In the genomic region with DNA sequence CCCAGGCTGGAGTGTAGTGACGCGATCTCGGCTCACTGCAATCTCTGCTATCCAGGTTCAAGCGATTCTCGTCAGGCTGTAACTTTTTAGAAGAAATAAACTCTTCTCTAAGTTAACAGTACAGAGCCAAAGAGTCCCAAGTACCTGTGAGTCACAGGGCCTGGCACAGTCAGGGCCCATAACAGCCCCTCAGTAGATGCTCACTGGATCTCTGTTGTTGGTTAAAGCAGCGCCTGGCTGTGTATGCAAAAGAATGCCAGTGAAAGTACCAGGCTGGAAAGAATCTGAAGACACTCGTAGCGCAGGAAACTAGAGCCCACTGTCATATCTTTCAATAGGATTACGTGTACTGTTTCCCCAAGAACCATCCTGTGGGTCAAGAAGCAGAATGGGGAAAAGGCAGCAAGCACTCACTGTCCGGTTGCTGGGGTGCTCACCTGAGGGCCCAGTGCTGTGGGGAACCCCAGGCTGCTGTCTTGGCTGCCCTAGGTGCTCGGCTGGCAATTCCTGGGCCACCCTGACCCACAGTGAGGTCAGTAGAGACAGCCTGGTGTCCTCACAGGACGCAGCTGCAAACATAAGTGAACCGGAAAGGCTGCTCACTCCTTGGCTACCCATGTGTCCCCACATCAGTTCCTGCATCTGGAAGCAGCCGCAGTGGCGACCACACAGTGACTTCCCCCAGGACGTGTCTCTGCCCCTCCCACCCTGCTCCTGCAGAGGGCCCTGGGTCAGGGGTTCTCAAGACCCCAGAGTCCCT, we compare ENCODE assay signal across 9 cellular contexts. TPM values are rescaled to one million over a fixed set of nuclear protein-coding genes. Genes with fewer than 3 reads are reported as not detected.
DNase-seq lines count a peak whose midpoint lies in the region; ATAC-seq, FAIRE-seq and TF ChIP-seq lines count a peak whose summit lies in the region.
"Had no signal": no experiment of that assay in that cellular context is flagged by ENCODE, and none has a peak within 500 bp of the region (broad histone marks: within the 10 kb centered on the region; RNA-seq: fewer than 3 reads in every experiment).

No MANE protein-coding gene starts in this region.

- no peaks in the 10 kb centered on the region for H3K9me3 ChIP-seq in endothelial cell of umbilical vein (replicated peaks; ENCODE audit: control insufficient read depth, insufficient read depth, low read length)

- DNase-seq in RKO (ENCODE audit: low spot score) (peak; percentile 38), endothelial cell of umbilical vein (ENCODE audit: low read depth, low spot score) (no peak), Calu3 (no peak), C1 segment of cervical spinal cord (lab: John Stamatoyannopoulos, UW) (no peak)
- DNase-seq: DMS79 treated with DMSO at 0.1 percent for 48 hours had no signal

- peaks cover 0 to 14% of the 10 kb centered on the region in 2 experiments for H3K36me3 ChIP-seq in endothelial cell of umbilical vein (ENCODE audit: control insufficient read depth in 2 of 2, extremely low read depth in 1 of 2, insufficient read depth in 2 of 2, low read length in 2 of 2)

- peaks cover 45% of the 10 kb centered on the region for H3K79me2 ChIP-seq in endothelial cell of umbilical vein (ENCODE audit: control insufficient read depth, insufficient read depth, low read length)

- no peak overlapping the region for H3K4me2 ChIP-seq in endothelial cell of umbilical vein (ENCODE audit: insufficient read depth, low read length)

- CTCF ChIA-PET in endothelial cell of umbilical vein (lab: Charles Lee), result interaction anchor here (4.6 kb wide), 1 partner anchor 21 kb away, joined by 15 read pairs; no protein-coding TSS in a partner anchor
- CTCF ChIA-PET in Calu3 (lab: Charles Lee), result no interaction called here

- H3K9me3 Mint-ChIP-seq in Calu3 (ENCODE audit: low read depth, unreplicated experiment), result no peaks in the 10 kb centered on the region

- BruUV-seq in endothelial cell of umbilical vein (replicated peaks; lab: Mats Ljungman, UMichigan) (no TSS peak), Calu3 (replicated peaks; lab: Mats Ljungman, UMichigan) (no TSS peak)

- FAIRE-seq in endothelial cell of umbilical vein (lab: Jason Lieb, UNC), result no peak

- no peaks in the 10 kb centered on the region for H4K20me1 ChIP-seq in endothelial cell of umbilical vein (replicated peaks; ENCODE audit: control insufficient read depth, extremely low read depth, insufficient read depth, low read length)

- no peak for ATAC-seq in GM19452 (IDR thresholded peaks at IDR 0.05; ENCODE audit: unreplicated experiment)
- ATAC-seq in HG03159 (IDR thresholded peaks at IDR 0.05; ENCODE audit: unreplicated experiment), result no peak

- H3K27ac ChIP-seq in 22Rv1, result peak overlapping the region; percentile 98
- no peak overlapping the region for H3K27ac ChIP-seq in endothelial cell of umbilical vein (ENCODE audit: insufficient read depth, low read depth, low read length)

- no peak overlapping the region for H3K27ac Mint-ChIP-seq in Calu3 (ENCODE audit: unreplicated experiment)

- H3K4me1 Mint-ChIP-seq in Calu3 (ENCODE audit: low read depth, unreplicated experiment), result peaks cover 4% of the 10 kb centered on the region

- no peaks in the 10 kb centered on the region for H3K27me3 ChIP-seq in endothelial cell of umbilical vein (ENCODE audit: control insufficient read depth in 2 of 2, insufficient read depth in 2 of 2, low read length in 2 of 2)

- H3K4me3 Mint-ChIP-seq in Calu3 (ENCODE audit: low read depth, unreplicated experiment), result no peak overlapping the region

- H3K9me1 ChIP-seq in endothelial cell of umbilical vein (replicated peaks; ENCODE audit: control insufficient read depth, extremely low read depth, insufficient read depth, low read length), result no peaks in the 10 kb centered on the region

- H3K4me3 ChIP-seq in GM08714 (ENCODE audit: low read length) (peak overlapping the region; percentile 78; the same call in 1 of the 2 replicates), endothelial cell of umbilical vein (replicated peaks in 1 of 3; ENCODE audit: insufficient read depth in 1 of 3, low read depth in 1 of 3, low read length in 3 of 3) (no peak overlapping the region)

- TF ChIP-seq POLR2A in endothelial cell of umbilical vein (IDR thresholded peaks at IDR 0.05; ENCODE audit: low read depth, low read length), result peak; percentile 32

- intact Hi-C loops in endothelial cell of umbilical vein (cut with micrococcal nuclease) (no loop called here), Calu3 (cut with micrococcal nuclease; ENCODE audit: unreplicated experiment) (no loop called here)

- no peak overlapping the region for H2AFZ ChIP-seq in endothelial cell of umbilical vein (ENCODE audit: low read depth, low read length)

- TF ChIP-seq CTCF in 22Rv1 (IDR thresholded peaks at IDR 0.05) (no peak), endothelial cell of umbilical vein (IDR thresholded peaks at IDR 0.05; ENCODE audit: extremely low read depth in 1 of 2, insufficient read depth in 1 of 2, low read depth in 1 of 2, low read length in 2 of 2) (no peak), Calu3 (IDR thresholded peaks at IDR 0.05; ENCODE audit: unreplicated experiment) (no peak)

- no peak overlapping the region for H3K9ac ChIP-seq in endothelial cell of umbilical vein (replicated peaks; ENCODE audit: extremely low read depth, insufficient read depth, low read length)

- POLR2A ChIA-PET in endothelial cell of umbilical vein (lab: Charles Lee), result no interaction called here

- peaks cover 73% of the 10 kb centered on the region for H3K36me3 Mint-ChIP-seq in Calu3 (ENCODE audit: insufficient read depth, unreplicated experiment)

- peaks cover 21% of the 10 kb centered on the region for H3K4me1 ChIP-seq in endothelial cell of umbilical vein (ENCODE audit: control insufficient read depth, extremely low read depth, insufficient read depth, low read length)

- no peaks in the 10 kb centered on the region for H3K27me3 Mint-ChIP-seq in Calu3 (ENCODE audit: unreplicated experiment)

- dilution Hi-C loops in endothelial cell of umbilical vein (cut with MboI; ENCODE audit: extremely low pct_ligation_motif_present, low sequenced_read_pairs), result no loop called here

TF ChIP-seq in endothelial cell of umbilical vein, 7 proteins besides CTCF, POLR2A, EP300 and RAD21:
- no peak for TF ChIP-seq GATA2 (IDR thresholded peaks at IDR 0.05; ENCODE audit: insufficient read depth, insufficient read length, low read depth, low read length)
- TF ChIP-seq JUN (IDR thresholded peaks at IDR 0.05; ENCODE audit: borderline replicate concordance, insufficient read depth, insufficient read length, low read depth), result no peak
- no peak for TF ChIP-seq FOS (IDR thresholded peaks at IDR 0.05; ENCODE audit: borderline replicate concordance, insufficient read depth, low read length)
- TF ChIP-seq, protein P1, sequence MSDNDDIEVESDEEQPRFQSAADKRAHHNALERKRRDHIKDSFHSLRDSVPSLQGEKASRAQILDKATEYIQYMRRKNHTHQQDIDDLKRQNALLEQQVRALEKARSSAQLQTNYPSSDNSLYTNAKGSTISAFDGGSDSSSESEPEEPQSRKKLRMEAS (IDR thresholded peaks at IDR 0.05; ENCODE audit: insufficient read depth, insufficient read length), result no peak
- TF ChIP-seq EZH2 (IDR thresholded peaks at IDR 0.05; ENCODE audit: borderline replicate concordance, low read depth, low read length, severe bottlenecking), result no peak
- no peak for TF ChIP-seq POLR2AphosphoS5 (IDR thresholded peaks at IDR 0.05; ENCODE audit: insufficient read depth, low read depth, low read length)
- TF ChIP-seq MYC (IDR thresholded peaks at IDR 0.05; ENCODE audit: low read depth, low read length), result no peak

RNA-seq across cellular contexts. Expression of gene SLBP, which starts 3.1 kb away (rescaled TPM):
- total RNA-seq in endothelial cell of umbilical vein (62.7 and 63.1 TPM in 2 replicates), Calu3 (2022) (46.1 and 49.3 TPM in 2 replicates)
- polyA plus RNA-seq in endothelial cell of umbilical vein, result 41.2 and 48.3 TPM in 2 replicates
- polyA plus RNA-seq in endothelial cell of umbilical vein (2011; cell fraction: cytosol; rRNA removed), result 57.1 and 65.0 TPM in 2 replicates
- 37.7 and 48.4 TPM in 2 replicates for polyA plus RNA-seq in endothelial cell of umbilical vein (2011; cell fraction: nucleus; rRNA removed)
- 53.0 and 69.2 TPM in 2 replicates for polyA plus RNA-seq in endothelial cell of umbilical vein (2012)
- 27.3 and 28.7 TPM in 2 replicates for polyA minus RNA-seq in endothelial cell of umbilical vein
- 42.8 TPM for polyA minus RNA-seq in endothelial cell of umbilical vein (2011; cell fraction: cytosol; rRNA and poly(A)+ RNA removed)
- 12.9 and 13.2 TPM in 2 replicates for polyA minus RNA-seq in endothelial cell of umbilical vein (2011; cell fraction: nucleus; rRNA and poly(A)+ RNA removed)

RNA-seq across cellular contexts. Expression of gene TMEM129, which starts 5.9 kb away (rescaled TPM):
- total RNA-seq in endothelial cell of umbilical vein (23.2 and 24.8 TPM in 2 replicates), Calu3 (2022) (29.8 and 31.0 TPM in 2 replicates)
- 33.2 and 53.7 TPM in 2 replicates for polyA plus RNA-seq in endothelial cell of umbilical vein
- 19.8 and 29.5 TPM in 2 replicates for polyA plus RNA-seq in endothelial cell of umbilical vein (2011; cell fraction: cytosol; rRNA removed)
- 22.0 and 24.0 TPM in 2 replicates for polyA plus RNA-seq in endothelial cell of umbilical vein (2011; cell fraction: nucleus; rRNA removed)
- polyA plus RNA-seq in endothelial cell of umbilical vein (2012), result 11.7 and 14.3 TPM in 2 replicates
- polyA minus RNA-seq in endothelial cell of umbilical vein, result 15.1 and 18.8 TPM in 2 replicates
- polyA minus RNA-seq in endothelial cell of umbilical vein (2011; cell fraction: cytosol; rRNA and poly(A)+ RNA removed), result 10.2 TPM
- polyA minus RNA-seq in endothelial cell of umbilical vein (2011; cell fraction: nucleus; rRNA and poly(A)+ RNA removed), result 7.0 and 9.7 TPM in 2 replicates

RNA-seq across cellular contexts. Expression of gene TACC3, which starts 6.1 kb away (rescaled TPM):
- total RNA-seq in endothelial cell of umbilical vein, result 123 and 135 TPM in 2 replicates
- polyA plus RNA-seq in endothelial cell of umbilical vein, result 41.2 and 54.5 TPM in 2 replicates
- polyA plus RNA-seq in endothelial cell of umbilical vein (2011; cell fraction: cytosol; rRNA removed), result 56.0 and 64.2 TPM in 2 replicates
- 132 and 166 TPM in 2 replicates for polyA plus RNA-seq in endothelial cell of umbilical vein (2011; cell fraction: nucleus; rRNA removed)
- 32.3 and 77.6 TPM in 2 replicates for polyA plus RNA-seq in endothelial cell of umbilical vein (2012)
- 18.0 and 19.3 TPM in 2 replicates for polyA minus RNA-seq in endothelial cell of umbilical vein
- 23.2 TPM for polyA minus RNA-seq in endothelial cell of umbilical vein (2011; cell fraction: cytosol; rRNA and poly(A)+ RNA removed)
- 28.0 and 30.7 TPM in 2 replicates for polyA minus RNA-seq in endothelial cell of umbilical vein (2011; cell fraction: nucleus; rRNA and poly(A)+ RNA removed)
- total RNA-seq in Calu3 (2022), result 89.6 and 95.9 TPM in 2 replicates

RNA-seq across cellular contexts. Expression of gene FAM53A, which starts 31.1 kb away (rescaled TPM):
- 1.3 and 1.7 TPM in 2 replicates for total RNA-seq in endothelial cell of umbilical vein
- 1.3 and 1.8 TPM in 2 replicates for polyA plus RNA-seq in endothelial cell of umbilical vein
- polyA plus RNA-seq in endothelial cell of umbilical vein (2011; cell fraction: cytosol; rRNA removed), result 0.83 and 1.6 TPM in 2 replicates
- polyA plus RNA-seq in endothelial cell of umbilical vein (2011; cell fraction: nucleus; rRNA removed), result 2.0 and 2.8 TPM in 2 replicates
- 0.25 and 1.3 TPM in 2 replicates for polyA plus RNA-seq in endothelial cell of umbilical vein (2012)
- polyA minus RNA-seq in endothelial cell of umbilical vein, result 0.45 and 0.75 TPM in 2 replicates
- polyA minus RNA-seq in endothelial cell of umbilical vein (2011; cell fraction: cytosol; rRNA and poly(A)+ RNA removed), result 1.7 TPM
- polyA minus RNA-seq in endothelial cell of umbilical vein (2011; cell fraction: nucleus; rRNA and poly(A)+ RNA removed), result 1.5 and 1.9 TPM in 2 replicates
- total RNA-seq in Calu3 (2022), result 5.3 and 7.3 TPM in 2 replicates
